In genomic region chrX:37686979-37687378, GRCh38 we compare ENCODE assay signal across 2 cellular contexts.
TF ChIP-seq lines count a peak whose summit lies in the region.

No MANE protein-coding gene starts in this region.

TF ChIP-seq in HCT116, 20 proteins besides CTCF, POLR2A, EP300 and RAD21:
- TF ChIP-seq EZH2phosphoT487 (IDR thresholded peaks at IDR 0.05; ENCODE audit: borderline replicate concordance) (no peak), SP1 (IDR thresholded peaks at IDR 0.05; ENCODE audit: low read depth) (no peak), CEBPB (IDR thresholded peaks at IDR 0.05; ENCODE audit: low read depth) (no peak), EGR1 (IDR thresholded peaks at IDR 0.05; ENCODE audit: low read depth) (no peak), ZNF274 (IDR thresholded peaks at IDR 0.05; ENCODE audit: low read depth, low read length) (no peak), TCF7L2 (IDR thresholded peaks at IDR 0.05; ENCODE audit: borderline replicate concordance, extremely low read depth, insufficient read depth, insufficient read length) (no peak), JUND (IDR thresholded peaks at IDR 0.05) (no peak), REST (IDR thresholded peaks at IDR 0.05; ENCODE audit: low read depth) (no peak), POLR2AphosphoS5 (IDR thresholded peaks at IDR 0.05; ENCODE audit: low read depth, low read length) (no peak), ELF1 (IDR thresholded peaks at IDR 0.05; ENCODE audit: borderline replicate concordance, low read depth) (no peak)
TF ChIP-seq in HCT116: peak in this region for 0.

TF ChIP-seq in endothelial cell of umbilical vein, 7 proteins besides CTCF, POLR2A, EP300 and RAD21 (continued from another document):
- TF ChIP-seq FOS (IDR thresholded peaks at IDR 0.05; ENCODE audit: borderline replicate concordance, insufficient read depth, low read length) (no peak), GATA2 (IDR thresholded peaks at IDR 0.05; ENCODE audit: insufficient read depth, insufficient read length, low read depth, low read length) (no peak), POLR2AphosphoS5 (IDR thresholded peaks at IDR 0.05; ENCODE audit: insufficient read depth, low read depth, low read length) (no peak), MYC (IDR thresholded peaks at IDR 0.05; ENCODE audit: low read depth, low read length) (no peak)
